Comparison of ENCODE assay signal across 15 cellular contexts in the genomic region with DNA sequence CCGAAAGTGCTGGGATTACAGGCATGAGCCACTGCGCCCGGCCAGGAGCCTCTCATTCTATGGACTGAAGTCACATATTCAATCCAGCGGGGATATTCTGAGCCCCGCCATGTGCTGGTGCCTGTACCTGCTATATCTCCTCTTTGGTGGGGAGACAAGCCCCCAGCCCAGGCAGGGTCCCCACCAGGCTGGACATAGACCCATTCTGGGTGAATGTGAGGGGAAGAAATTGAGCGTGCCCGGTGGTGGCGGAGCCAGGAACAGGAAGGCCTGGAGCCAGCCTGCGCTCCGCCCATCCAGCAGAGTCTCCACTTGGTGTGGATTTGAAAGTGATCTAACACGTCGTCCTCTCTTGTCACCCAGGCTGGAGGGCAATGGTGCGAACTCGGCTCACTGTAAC. TPM values are rescaled to one million over a fixed set of nuclear protein-coding genes. Genes with fewer than 3 reads are reported as not detected.
DNase-seq lines count a peak whose midpoint lies in the region; ATAC-seq and TF ChIP-seq lines count a peak whose summit lies in the region.
"Had no signal": no experiment of that assay in that cellular context is flagged by ENCODE, and none has a peak within 500 bp of the region (broad histone marks: within the 10 kb centered on the region; RNA-seq: fewer than 3 reads in every experiment).

No MANE protein-coding gene starts in this region.

- DNase-seq in GM20000 (ENCODE audit: low spot score) (peak; percentile 3), left lobe of liver (ENCODE audit: low spot score) (peak; percentile 42), type B pancreatic cell (ENCODE audit: extremely low spot score, unreplicated experiment) (peak; percentile 62), NCI-H1930 (lab: John Stamatoyannopoulos, UW) (no peak)
- DNase-seq: DND-41, GM23248, NCI-H1417 treated with DMSO at 0.1 percent for 48 hours, NCI-H2029, NCI-H2171 treated with DMSO at 0.1 percent for 48 hours, NCI-H510A, NCI-H774, RPMI8226 had no signal

- peaks cover 8% of the 10 kb centered on the region; the same call in 1 of the 2 replicates for H3K36me3 ChIP-seq in BLaER1

- H3K27me3 ChIP-seq in BLaER1, result no peaks in the 10 kb centered on the region

- no peak overlapping the region for H3K4me3 ChIP-seq in BLaER1
- H3K4me3 ChIP-seq: GM23248 had no signal

- no peaks in the 10 kb centered on the region for H3K27me3 Mint-ChIP-seq in type B pancreatic cell

- peak overlapping the region; percentile 81 for H3K4me2 ChIP-seq in BLaER1

- H3K4me3 Mint-ChIP-seq in type B pancreatic cell, result no peak overlapping the region

- no peaks in the 10 kb centered on the region for H4K20me1 ChIP-seq in BLaER1

- no peaks in the 10 kb centered on the region for H3K9me3 ChIP-seq in BLaER1

- no peaks in the 10 kb centered on the region for H3K4me1 Mint-ChIP-seq in type B pancreatic cell (ENCODE audit: unreplicated experiment)

- H3K36me3 Mint-ChIP-seq in type B pancreatic cell, result peaks cover 12% of the 10 kb centered on the region

- H3K9ac ChIP-seq in BLaER1, result peak overlapping the region; percentile 27; the same call in 1 of the 2 replicates
- H3K9ac ChIP-seq: GM23248 had no signal

- peaks cover 42% of the 10 kb centered on the region for H3K4me1 ChIP-seq in BLaER1

- ATAC-seq in left lobe of liver (no peak), GM21390 (IDR thresholded peaks at IDR 0.05; ENCODE audit: unreplicated experiment) (no peak), GM21367 (IDR thresholded peaks at IDR 0.05; ENCODE audit: unreplicated experiment) (no peak)

- no peaks in the 10 kb centered on the region for H3K9me3 Mint-ChIP-seq in type B pancreatic cell

- peak overlapping the region; percentile 51 for H3K27ac ChIP-seq in BLaER1
- H3K27ac ChIP-seq: GM23248 had no signal

- no peak for TF ChIP-seq CTCF in GM20000 (IDR thresholded peaks at IDR 0.05; ENCODE audit: extremely low read depth, missing control alignments)
- no peak for TF ChIP-seq CTCF in type B pancreatic cell (conservative IDR thresholded peaks at IDR 0.05)

- no peak overlapping the region for H3K27ac Mint-ChIP-seq in type B pancreatic cell

RNA-seq across cellular contexts. Expression of gene CSNK1E, which starts 38.0 kb away (rescaled TPM):
- total RNA-seq in left lobe of liver (29.4 TPM), type B pancreatic cell (ENCODE audit: low replicate concordance) (199 and 219 TPM in 2 replicates)

Comparison
In these comparisons a context has a peak if more than half of its experiments do, and no peak if none do; other contexts are left out.
1. DNase-seq: peak in GM20000 (single experiment), left lobe of liver (single experiment) and type B pancreatic cell (single experiment); none in NCI-H1930 (0 of 2).